ENCODE assay signal across 18 cellular contexts in genomic region chr4:137558951-137559350, GRCh38. TPM values are rescaled to one million over a fixed set of nuclear protein-coding genes. Genes with fewer than 3 reads are reported as not detected.
DNase-seq lines count a peak whose midpoint lies in the region; ATAC-seq and TF ChIP-seq lines count a peak whose summit lies in the region.
"Had no signal": no experiment of that assay in that cellular context is flagged by ENCODE, and none has a peak within 500 bp of the region (broad histone marks: within the 10 kb centered on the region; RNA-seq: fewer than 3 reads in every experiment).

No MANE protein-coding gene starts in this region.

- H3K4me3 Mint-ChIP-seq in GM23338 = no peak overlapping the region
- H3K4me3 Mint-ChIP-seq: activated T-cell treated with anti-CD3 and anti-CD28 coated beads, Interleukin-2, amount 50 U/mL, for 72 hours; immature natural killer cell had no signal

- no peaks in the 10 kb centered on the region for H3K27me3 ChIP-seq in brain microvascular endothelial cell (replicated peaks)
- H3K27me3 ChIP-seq in ovary = no peaks in the 10 kb centered on the region
- H3K27me3 ChIP-seq in GM23338 (ENCODE audit: insufficient read depth) = no peaks in the 10 kb centered on the region
- H3K27me3 ChIP-seq: adrenal gland, gastrocnemius medialis had no signal

- H3K4me1 ChIP-seq in mucosa of descending colon (ENCODE audit: low read depth) (no peaks in the 10 kb centered on the region), ovary (ENCODE audit: insufficient read depth) (no peaks in the 10 kb centered on the region), GM23338 (ENCODE audit: insufficient read depth) (no peaks in the 10 kb centered on the region)
- H3K4me1 ChIP-seq: adrenal gland, gastrocnemius medialis had no signal

- H3K27ac ChIP-seq in brain microvascular endothelial cell (no peak overlapping the region), ovary (no peak overlapping the region), GM23338 (ENCODE audit: low read depth) (no peak overlapping the region)
- H3K27ac ChIP-seq: adrenal gland, gastrocnemius medialis, HL-60 had no signal

- H3K9me3 ChIP-seq in mucosa of descending colon = no peaks in the 10 kb centered on the region
- no peaks in the 10 kb centered on the region for H3K9me3 ChIP-seq in ovary
- H3K9me3 ChIP-seq: adrenal gland, gastrocnemius medialis had no signal

- no peaks in the 10 kb centered on the region for H3K9me2 ChIP-seq in GM23338 (ENCODE audit: insufficient read depth)

- no peak overlapping the region for H3K27ac Mint-ChIP-seq in GM23338
- H3K27ac Mint-ChIP-seq: activated T-cell treated with anti-CD3 and anti-CD28 coated beads, Interleukin-2, amount 50 U/mL, for 72 hours; immature natural killer cell had no signal

- H3K36me3 Mint-ChIP-seq in GM23338 (ENCODE audit: low read depth) = no peaks in the 10 kb centered on the region
- H3K36me3 Mint-ChIP-seq: immature natural killer cell had no signal

- H3F3A ChIP-seq in GM23338 (replicated peaks; ENCODE audit: low read depth) = no peaks in the 10 kb centered on the region

- H4K20me1 ChIP-seq in GM23338 (replicated peaks; ENCODE audit: insufficient read depth) = no peaks in the 10 kb centered on the region

- H3K4me3 ChIP-seq in brain microvascular endothelial cell (ENCODE audit: low read depth, low read length) (no peak overlapping the region), mucosa of descending colon (no peak overlapping the region), ovary (no peak overlapping the region), GM23338 (no peak overlapping the region)
- H3K4me3 ChIP-seq: adrenal gland, gastrocnemius medialis had no signal

- H3K4me1 Mint-ChIP-seq in GM23338 = no peaks in the 10 kb centered on the region
- H3K4me1 Mint-ChIP-seq: immature natural killer cell had no signal

- WGBS in ovary, 3 donors = 73 to 82% (median 79%) methylated on average over 2 of the region's 2 CpGs

- H3K4me2 ChIP-seq in GM23338 = no peak overlapping the region

- intact Hi-C loops in mucosa of descending colon (cut with DNase I, micrococcal nuclease) (no loop called here), ovary (cut with DNase I) (no loop called here)

- TF ChIP-seq CTCF in brain microvascular endothelial cell (IDR thresholded peaks at IDR 0.05; ENCODE audit: low read depth, low read length, missing control alignments) (no peak), mucosa of descending colon (IDR thresholded peaks at IDR 0.05) (no peak), ovary (IDR thresholded peaks at IDR 0.05) (no peak), GM23338 (conservative IDR thresholded peaks at IDR 0.05; ENCODE audit: low read depth in 2 of 2) (no peak)

- H2AFZ ChIP-seq in GM23338 = no peak overlapping the region

- no peaks in the 10 kb centered on the region for H3K36me3 ChIP-seq in brain microvascular endothelial cell (replicated peaks)
- no peaks in the 10 kb centered on the region for H3K36me3 ChIP-seq in mucosa of descending colon (ENCODE audit: low read depth)
- H3K36me3 ChIP-seq in ovary = no peaks in the 10 kb centered on the region
- no peaks in the 10 kb centered on the region for H3K36me3 ChIP-seq in GM23338 (ENCODE audit: insufficient read depth)
- H3K36me3 ChIP-seq: adrenal gland, gastrocnemius medialis had no signal

- in situ Hi-C loops in brain microvascular endothelial cell (cut with HindIII; ENCODE audit: low pct_ligation_motif_present, low sequenced_read_pairs) = no loop called here

- H3K27me3 Mint-ChIP-seq in GM23338 (ENCODE audit: insufficient read depth, low read depth, poor library complexity) = no peaks in the 10 kb centered on the region

- no peak for TF ChIP-seq POLR2A in ovary (IDR thresholded peaks at IDR 0.05)

- ATAC-seq in mucosa of descending colon (peak; percentile 20), GM21717 (IDR thresholded peaks at IDR 0.05; ENCODE audit: unreplicated experiment) (no peak), GM18498 (IDR thresholded peaks at IDR 0.05; ENCODE audit: unreplicated experiment) (no peak), GM23338 (no peak)
- ATAC-seq: activated T-cell treated with anti-CD3 and anti-CD28 coated beads, Interleukin-2, amount 50 U/mL, for 72 hours; gastrocnemius medialis had no signal

- DNase-seq in AG20443 (ENCODE audit: low spot score) (peak; percentile 50), HT1080 (ENCODE audit: low read depth) (peak; percentile 60), brain microvascular endothelial cell (peak; percentile 57), mucosa of descending colon (no peak), ovary (no peak), GM23338 (ENCODE audit: low spot score) (no peak)
- DNase-seq: activated T-cell treated with anti-CD3 and anti-CD28 coated beads, Interleukin-2, amount 50 U/mL, for 72 hours; adrenal gland; DMS79; gastrocnemius medialis; immature natural killer cell; NCI-H2029; NCI-H69; stimulated activated CD4-positive, alpha-beta T cell treated with anti-CD3 and anti-CD28 coated beads, Interleukin-2, amount 100 ng/mL, for 24 hours; stimulated activated CD8-positive, alpha-beta memory T cell treated with anti-CD3 and anti-CD28 coated beads, Interleukin-4, amount 100 ng/mL, for 48 hours had no signal

- H3K79me2 ChIP-seq in GM23338 (replicated peaks; ENCODE audit: insufficient read depth) = no peaks in the 10 kb centered on the region

- TF ChIP-seq EP300 in ovary (IDR thresholded peaks at IDR 0.05) = no peak

- no peaks in the 10 kb centered on the region for H3K9me3 Mint-ChIP-seq in GM23338

TF ChIP-seq in GM23338, 12 proteins besides CTCF, POLR2A, EP300 and RAD21 (continues in another document):
- TF ChIP-seq ETS1 (IDR thresholded peaks at IDR 0.05) (no peak), EZH2 (IDR thresholded peaks at IDR 0.05; ENCODE audit: low read depth, unreplicated experiment) (no peak), NANOG (IDR thresholded peaks at IDR 0.05; ENCODE audit: borderline replicate concordance) (no peak), CREB1 (CRISPR knock-in tag; IDR thresholded peaks at IDR 0.05; ENCODE audit: low read depth) (no peak), EZH2phosphoT487 (IDR thresholded peaks at IDR 0.05; ENCODE audit: unreplicated experiment) (no peak), POLR2AphosphoS5 (IDR thresholded peaks at IDR 0.05; ENCODE audit: low read depth) (no peak), ZNF114 (CRISPR knock-in tag; IDR thresholded peaks at IDR 0.05) (no peak), ZNF331 (CRISPR knock-in tag; IDR thresholded peaks at IDR 0.05; ENCODE audit: low read depth) (no peak), REST (IDR thresholded peaks at IDR 0.05; ENCODE audit: unreplicated experiment) (no peak), STAT1 (IDR thresholded peaks at IDR 0.05; ENCODE audit: unreplicated experiment) (no peak)

RNA-seq across cellular contexts. Expression of gene PCDH18, which starts 26.7 kb away (rescaled TPM):
- 1.2 and 1.3 TPM in 2 replicates for total RNA-seq in HT1080 (2014; rRNA removed; shearing (Covaris generic))
- polyA plus RNA-seq in HT1080 (2015; cell fraction: cytosol; rRNA removed) = 0.33 and 0.59 TPM in 2 replicates
- polyA plus RNA-seq in HT1080 (2015; cell fraction: nucleus; rRNA removed) = 1.4 and 1.5 TPM in 2 replicates
- total RNA-seq in mucosa of descending colon (10 to 100 TPM in 2 of 3 donors, 1 to 10 TPM in 1; 5.0 to 35.2 (median 12.8) TPM), ovary (10 to 100 TPM; 14.1 to 25.1 (median 15.2) TPM)
- polyA plus RNA-seq in ovary (10 to 100 TPM; 26.5 to 48.4 TPM), GM23338 (2016; fragmentation: Nextera tagmentation; extraction: Ambion mirVana) (17.3 and 19.5 TPM in 2 replicates)
- 63.2 and 68.1 TPM in 2 replicates for total RNA-seq in GM23338 (2014; rRNA removed; shearing (Covaris generic))
- total RNA-seq: activated T-cell treated with anti-CD3 and anti-CD28 coated beads, Interleukin-2, amount 50 U/mL, for 72 hours had no signal
- polyA plus RNA-seq: immature natural killer cell had no signal

Comparison
In these comparisons a context has a peak if more than half of its experiments do, and no peak if none do; other contexts are left out.
1. DNase-seq: peak in AG20443 (single experiment), HT1080 (single experiment) and brain microvascular endothelial cell (single experiment); none in mucosa of descending colon (0 of 3), ovary (0 of 5) and GM23338 (single experiment).